ENCODE assay signal across 16 cellular contexts in the genomic region with DNA sequence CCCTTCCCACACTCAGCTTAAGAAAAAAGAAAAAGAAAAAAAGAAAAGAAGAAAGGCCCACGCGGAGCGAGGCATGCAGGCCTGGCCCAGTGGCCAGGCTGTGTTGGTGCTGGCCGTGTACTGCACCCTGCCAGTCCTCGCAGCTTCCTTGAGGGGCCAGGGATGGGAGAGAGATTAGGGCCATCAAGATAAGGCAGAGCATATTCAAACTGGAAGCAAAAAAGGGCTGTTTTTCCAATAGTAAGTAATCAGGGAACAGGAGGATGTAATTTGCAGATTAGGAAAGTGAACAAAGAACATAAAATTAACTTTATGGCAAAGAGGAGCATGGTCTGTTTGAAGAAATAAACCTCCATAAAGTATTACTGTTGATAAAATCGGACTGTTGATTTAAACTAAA.
"Had no signal": no experiment of that assay in that cellular context is flagged by ENCODE, and none has a peak within 500 bp of the region (broad histone marks: within the 10 kb centered on the region; RNA-seq: fewer than 3 reads in every experiment).

No MANE protein-coding gene starts in this region.

- H3K27ac Mint-ChIP-seq: natural killer cell treated with Interleukin-12 subunit alpha and Interleukin-12 subunit beta and Interleukin-15 and Interleukin-18, amount 100 ng/mL, for 72 hours had no signal

- H3K4me3 ChIP-seq: dorsolateral prefrontal cortex, heart left ventricle, ovary, right atrium auricular region had no signal

- H3K27ac ChIP-seq: dorsolateral prefrontal cortex, heart left ventricle, ovary, right atrium auricular region had no signal

- H3K27me3 ChIP-seq: heart left ventricle, ovary, right atrium auricular region had no signal

- H3K9me3 ChIP-seq: heart left ventricle, ovary, right atrium auricular region had no signal

- H3K4me3 Mint-ChIP-seq: natural killer cell treated with Interleukin-12 subunit alpha and Interleukin-12 subunit beta and Interleukin-15 and Interleukin-18, amount 100 ng/mL, for 72 hours had no signal

- H3K9me3 Mint-ChIP-seq: natural killer cell treated with Interleukin-12 subunit alpha and Interleukin-12 subunit beta and Interleukin-15 and Interleukin-18, amount 100 ng/mL, for 72 hours had no signal

- H3K36me3 Mint-ChIP-seq: natural killer cell treated with Interleukin-12 subunit alpha and Interleukin-12 subunit beta and Interleukin-15 and Interleukin-18, amount 100 ng/mL, for 72 hours had no signal

- H3K36me3 ChIP-seq: heart left ventricle, ovary, right atrium auricular region had no signal

- ATAC-seq: esophagus mucosa; heart left ventricle; natural killer cell treated with Interleukin-12 subunit alpha and Interleukin-12 subunit beta and Interleukin-15 and Interleukin-18, amount 100 ng/mL, for 72 hours had no signal

- DNase-seq: cortex of kidney; dorsolateral prefrontal cortex; effector CD8-positive, alpha-beta T cell; heart left ventricle; hypothalamus; kidney glomerular epithelial cell; mammary epithelial cell; nucleus accumbens; ovary; small intestine; stimulated activated CD4-positive, alpha-beta T cell treated with anti-CD3 and anti-CD28 coated beads, Interleukin-12 subunit alpha, Interleukin-12 subunit beta, amount 100 ng/mL, for 4 hours; stimulated activated naive CD4-positive, alpha-beta T cell treated with Interleukin-2 at 50 U/mL for 16 hours; trophoblast cell had no signal
